Comparison of ENCODE assay signal across 28 cellular contexts in genomic region chr19:31500540-31500830, GRCh38.
"Had no signal": no experiment of that assay in that cellular context is flagged by ENCODE, and none has a peak within 500 bp of the region (broad histone marks: within the 10 kb centered on the region; RNA-seq: fewer than 3 reads in every experiment).

No MANE protein-coding gene starts in this region.

- H3K27me3 ChIP-seq: brain microvascular endothelial cell had no signal

- H3K27ac Mint-ChIP-seq: activated B cell treated with CpG ODN at 0.5 μM for 24 hours; activated CD4-positive, alpha-beta memory T cell treated with anti-CD3 and anti-CD28 coated beads, Interleukin-2, amount 10 ng/mL, durations not matched to agents 7 days and 5 days; activated naive CD4-positive, alpha-beta T cell treated with anti-CD3 and anti-CD28 coated beads, Interleukin-2, amount 10 ng/mL, durations not matched to agents 7 days and 5 days; activated naive CD8-positive, alpha-beta T cell treated with anti-CD3 and anti-CD28 coated beads for 36 hours; activated T-helper 17 cell treated with anti-CD3 and anti-CD28 coated beads, Interleukin-2, amount 50 U/mL, for 72 hours; T-cell had no signal

- H3K27me3 Mint-ChIP-seq: activated B cell treated with CpG ODN at 0.5 μM for 24 hours; activated CD4-positive, alpha-beta memory T cell treated with anti-CD3 and anti-CD28 coated beads, Interleukin-2, amount 10 ng/mL, durations not matched to agents 7 days and 5 days; activated naive CD4-positive, alpha-beta T cell treated with anti-CD3 and anti-CD28 coated beads, Interleukin-2, amount 10 ng/mL, durations not matched to agents 7 days and 5 days had no signal

- DNase-seq: activated B cell treated with CpG ODN at 0.5 μM for 24 hours; activated CD4-positive, alpha-beta memory T cell treated with anti-CD3 and anti-CD28 coated beads, Interleukin-2, amount 10 ng/mL, durations not matched to agents 7 days and 5 days; activated CD4-positive, alpha-beta T cell treated with anti-CD3 and anti-CD28 coated beads for 1 hour; activated CD4-positive, alpha-beta T cell treated with anti-CD3 and anti-CD28 coated beads, Interleukin-2, amount 50 U/mL, for 1 hour; activated gamma-delta T cell treated with Interleukin-2 at 50 U/mL for 16 hours; activated naive CD4-positive, alpha-beta T cell treated with anti-CD3 and anti-CD28 coated beads, Interleukin-2, amount 10 ng/mL, durations not matched to agents 7 days and 5 days; activated naive CD8-positive, alpha-beta T cell treated with anti-CD3 and anti-CD28 coated beads for 36 hours; activated T-cell treated with anti-CD3 and anti-CD28 coated beads for 4 hours; activated T-cell treated with anti-CD3 and anti-CD28 coated beads, Interleukin-2, amount 50 U/mL, for 48 hours; brain microvascular endothelial cell; Kasumi-1; KBM-7; NCI-H1105 treated with DMSO at 0.1 percent for 48 hours; NCI-H1436 treated with DMSO at 0.1 percent for 48 hours; NCI-H187; NCI-H2081; NCI-H510A treated with DMSO at 0.1 percent for 48 hours; NCI-H69; NK-92 treated with Interleukin-12 subunit alpha and Interleukin-12 subunit beta, amount 100 ng/mL, for 24 hours; OCI-M1; Right ventricle myocardium superior; RPMI8226; T-cell; T-helper 2 cell; T1000 had no signal

- H3K4me3 ChIP-seq: cardiac muscle cell had no signal

- ATAC-seq: activated T-helper 17 cell treated with anti-CD3 and anti-CD28 coated beads, Interleukin-2, amount 50 U/mL, for 72 hours; Panc1; T-cell had no signal

- H3K4me1 Mint-ChIP-seq: activated B cell treated with CpG ODN at 0.5 μM for 24 hours; activated CD4-positive, alpha-beta memory T cell treated with anti-CD3 and anti-CD28 coated beads, Interleukin-2, amount 10 ng/mL, durations not matched to agents 7 days and 5 days; activated naive CD4-positive, alpha-beta T cell treated with anti-CD3 and anti-CD28 coated beads, Interleukin-2, amount 10 ng/mL, durations not matched to agents 7 days and 5 days; activated naive CD8-positive, alpha-beta T cell treated with anti-CD3 and anti-CD28 coated beads for 36 hours; activated T-helper 17 cell treated with anti-CD3 and anti-CD28 coated beads, Interleukin-2, amount 50 U/mL, for 72 hours; T-cell had no signal

- H3K4me3 Mint-ChIP-seq: activated B cell treated with CpG ODN at 0.5 μM for 24 hours; activated CD4-positive, alpha-beta memory T cell treated with anti-CD3 and anti-CD28 coated beads, Interleukin-2, amount 10 ng/mL, durations not matched to agents 7 days and 5 days; activated naive CD4-positive, alpha-beta T cell treated with anti-CD3 and anti-CD28 coated beads, Interleukin-2, amount 10 ng/mL, durations not matched to agents 7 days and 5 days; activated naive CD8-positive, alpha-beta T cell treated with anti-CD3 and anti-CD28 coated beads for 36 hours; activated T-helper 17 cell treated with anti-CD3 and anti-CD28 coated beads, Interleukin-2, amount 50 U/mL, for 72 hours; T-cell had no signal

- H3K36me3 ChIP-seq: brain microvascular endothelial cell, cardiac muscle cell had no signal

- H3K9me3 Mint-ChIP-seq: activated B cell treated with CpG ODN at 0.5 μM for 24 hours; activated CD4-positive, alpha-beta memory T cell treated with anti-CD3 and anti-CD28 coated beads, Interleukin-2, amount 10 ng/mL, durations not matched to agents 7 days and 5 days; activated naive CD4-positive, alpha-beta T cell treated with anti-CD3 and anti-CD28 coated beads, Interleukin-2, amount 10 ng/mL, durations not matched to agents 7 days and 5 days; activated naive CD8-positive, alpha-beta T cell treated with anti-CD3 and anti-CD28 coated beads for 36 hours; activated T-helper 17 cell treated with anti-CD3 and anti-CD28 coated beads, Interleukin-2, amount 50 U/mL, for 72 hours; T-cell had no signal

- H3K36me3 Mint-ChIP-seq: activated naive CD4-positive, alpha-beta T cell treated with anti-CD3 and anti-CD28 coated beads, Interleukin-2, amount 10 ng/mL, durations not matched to agents 7 days and 5 days; activated naive CD8-positive, alpha-beta T cell treated with anti-CD3 and anti-CD28 coated beads for 36 hours; T-cell had no signal

- H3K27ac ChIP-seq: brain microvascular endothelial cell, cardiac muscle cell had no signal
